In the genomic region with DNA sequence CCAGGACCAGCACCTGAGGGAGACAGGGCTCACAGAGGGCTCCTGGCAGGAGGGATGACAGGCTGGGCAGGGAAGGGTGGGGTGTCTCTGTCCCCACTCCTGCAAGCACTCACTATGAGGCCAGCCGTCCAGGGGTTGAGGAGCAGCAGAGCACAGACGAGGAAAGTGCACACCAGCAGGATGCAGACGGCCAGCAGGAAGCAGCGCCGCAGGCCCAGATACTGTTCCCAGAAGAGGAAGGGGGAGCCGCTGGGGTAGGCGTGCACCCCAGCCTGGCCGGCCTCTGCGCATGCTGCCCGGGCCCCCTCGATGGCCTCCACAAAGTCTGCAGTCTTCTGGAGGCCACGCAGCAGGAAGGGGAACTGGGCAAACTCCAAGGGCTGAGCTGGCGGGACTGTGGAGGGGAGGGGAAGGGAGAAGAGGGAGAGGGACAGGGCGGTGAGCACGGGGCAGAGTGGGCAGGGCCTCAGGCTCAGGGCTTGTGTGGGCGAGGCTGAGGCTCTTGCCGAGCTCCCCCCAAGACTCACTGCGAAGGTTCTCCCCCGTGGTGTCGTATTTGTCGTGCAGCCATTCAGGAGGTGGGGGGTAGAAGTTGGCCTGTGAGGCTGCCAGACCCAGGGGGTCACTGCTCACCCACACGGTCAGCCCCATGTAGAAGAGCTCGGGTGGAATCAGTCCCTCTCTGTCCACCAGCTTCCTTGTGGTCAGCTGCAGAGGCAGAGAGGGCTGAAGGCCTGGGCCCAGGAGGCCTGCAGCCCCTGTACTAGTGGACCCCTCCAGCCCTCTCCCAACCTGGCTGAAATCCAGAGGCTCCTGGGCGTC, we compare ENCODE assay signal across 1 cellular context.
TF ChIP-seq lines count a peak whose summit lies in the region.

No MANE protein-coding gene starts in this region.

TF ChIP-seq in endothelial cell of umbilical vein, 7 proteins besides CTCF, POLR2A, EP300 and RAD21:
- TF ChIP-seq POLR2AphosphoS5 (IDR thresholded peaks at IDR 0.05; ENCODE audit: insufficient read depth, low read depth, low read length) = no peak
- no peak for TF ChIP-seq MYC (IDR thresholded peaks at IDR 0.05; ENCODE audit: low read depth, low read length)
- no peak for TF ChIP-seq FOS (IDR thresholded peaks at IDR 0.05; ENCODE audit: borderline replicate concordance, insufficient read depth, low read length)
- TF ChIP-seq JUN (IDR thresholded peaks at IDR 0.05; ENCODE audit: borderline replicate concordance, insufficient read depth, insufficient read length, low read depth) = no peak
- TF ChIP-seq EZH2 (IDR thresholded peaks at IDR 0.05; ENCODE audit: borderline replicate concordance, low read depth, low read length, severe bottlenecking) = no peak
- TF ChIP-seq GATA2 (IDR thresholded peaks at IDR 0.05; ENCODE audit: insufficient read depth, insufficient read length, low read depth, low read length) = no peak
- no peak for TF ChIP-seq MAX (IDR thresholded peaks at IDR 0.05; ENCODE audit: insufficient read depth, insufficient read length)
